In the genomic region with DNA sequence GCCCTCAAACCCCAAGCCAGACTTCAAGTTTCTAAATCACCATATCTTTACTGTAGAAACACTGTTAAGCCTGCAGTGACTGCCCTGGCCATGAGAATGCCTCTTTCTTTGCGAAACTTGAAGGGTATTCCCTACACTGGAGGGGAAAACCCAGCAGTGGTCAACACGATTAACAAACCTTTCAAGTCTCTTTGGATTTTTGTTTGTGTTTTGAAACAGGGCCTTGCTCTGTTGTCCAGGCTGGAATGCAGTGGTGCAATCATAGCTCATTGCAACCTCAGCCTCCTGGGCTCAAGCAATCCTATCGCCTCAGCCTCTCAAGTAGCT, we compare ENCODE assay signal across 11 cellular contexts. TPM values are rescaled to one million over a fixed set of nuclear protein-coding genes. Genes with fewer than 3 reads are reported as not detected.
A peak's percentile ranks its signal among the peaks of the same experiment; 100 is the strongest.
DNase-seq lines count a peak whose midpoint lies in the region; ATAC-seq and TF ChIP-seq lines count a peak whose summit lies in the region.
"Had no signal": no experiment of that assay in that cellular context is flagged by ENCODE, and none has a peak within 500 bp of the region (broad histone marks: within the 10 kb centered on the region; RNA-seq: fewer than 3 reads in every experiment).

No MANE protein-coding gene starts in this region.

- TF ChIP-seq EP300 in upper lobe of left lung (IDR thresholded peaks at IDR 0.05): no peak

- H3K4me3 Mint-ChIP-seq in activated T-helper 17 cell treated with anti-CD3 and anti-CD28 coated beads, Interleukin-2, amount 50 U/mL, for 72 hours: no peak overlapping the region

- no peaks in the 10 kb centered on the region for H3K9me3 Mint-ChIP-seq in activated T-helper 17 cell treated with anti-CD3 and anti-CD28 coated beads, Interleukin-2, amount 50 U/mL, for 72 hours

- no peaks in the 10 kb centered on the region for H3K36me3 Mint-ChIP-seq in activated T-helper 17 cell treated with anti-CD3 and anti-CD28 coated beads, Interleukin-2, amount 50 U/mL, for 72 hours (ENCODE audit: low read depth)

- TF ChIP-seq POLR2A in upper lobe of left lung (IDR thresholded peaks at IDR 0.05): no peak

- no peak overlapping the region for H3K4me3 ChIP-seq in right cardiac atrium (ENCODE audit: low read length)
- no peak overlapping the region for H3K4me3 ChIP-seq in upper lobe of left lung

- WGBS in right cardiac atrium: 80% methylated on average over 3 of the region's 3 CpGs
- WGBS in upper lobe of left lung, 2 donors: 56 to 68% methylated on average over 3 of the region's 3 CpGs

- H3K9me3 ChIP-seq in right cardiac atrium (ENCODE audit: control insufficient read depth, low read length) (no peaks in the 10 kb centered on the region), upper lobe of left lung (no peaks in the 10 kb centered on the region)
- H3K9me3 ChIP-seq: SK-N-SH had no signal

- peaks cover 5% of the 10 kb centered on the region for H3K4me1 Mint-ChIP-seq in activated T-helper 17 cell treated with anti-CD3 and anti-CD28 coated beads, Interleukin-2, amount 50 U/mL, for 72 hours

- H3K27ac Mint-ChIP-seq in activated T-helper 17 cell treated with anti-CD3 and anti-CD28 coated beads, Interleukin-2, amount 50 U/mL, for 72 hours: no peak overlapping the region

- no peak for DNase-seq in right cardiac atrium
- no peak for DNase-seq in cardiac septum (ENCODE audit: low spot score)
- DNase-seq in upper lobe of left lung: no peak
- no peak for DNase-seq in kidney glomerular epithelial cell (lab: John Stamatoyannopoulos, UW)
- DNase-seq in hippocampal formation (lab: John Stamatoyannopoulos, UW): no peak
- no peak for DNase-seq in OCI-M1 (lab: John Stamatoyannopoulos, UW)
- DNase-seq: ACHN, GDM1, SK-N-SH had no signal

- TF ChIP-seq CTCF in upper lobe of left lung (IDR thresholded peaks at IDR 0.05): no peak

- H3K27ac ChIP-seq in right cardiac atrium (ENCODE audit: low read length) (peak overlapping the region; percentile 60), upper lobe of left lung (peak overlapping the region in 3 of 4 donors; percentile 20 to 44 (median 20))

- no peaks in the 10 kb centered on the region for H3K36me3 ChIP-seq in upper lobe of left lung

- H3K27me3 ChIP-seq in right cardiac atrium (ENCODE audit: control insufficient read depth, insufficient read depth) (no peaks in the 10 kb centered on the region), upper lobe of left lung (no peaks in the 10 kb centered on the region)

- ATAC-seq in right cardiac atrium (no peak), HG02798 (IDR thresholded peaks at IDR 0.05; ENCODE audit: poor library complexity, unreplicated experiment) (peak; percentile 92), upper lobe of left lung (ENCODE audit: low FRiP score in 2 of 2) (no peak)
- peak; percentile 31 for ATAC-seq in activated T-helper 17 cell treated with anti-CD3 and anti-CD28 coated beads, Interleukin-2, amount 50 U/mL, for 72 hours (replicated peaks)

- H3K4me1 ChIP-seq in right cardiac atrium (ENCODE audit: control insufficient read depth, insufficient read depth, low read length): peaks cover 2% of the 10 kb centered on the region
- H3K4me1 ChIP-seq in upper lobe of left lung: peaks cover 4 to 16% (median 13%) of the 10 kb centered on the region in 4 donors

- intact Hi-C loops in right cardiac atrium (cut with DNase I): no loop called here
- intact Hi-C loops in cardiac septum (cut with DNase I): no loop called here

- H3K27me3 Mint-ChIP-seq in activated T-helper 17 cell treated with anti-CD3 and anti-CD28 coated beads, Interleukin-2, amount 50 U/mL, for 72 hours: peaks cover 4% of the 10 kb centered on the region

RNA-seq across cellular contexts. Expression of a gene that starts 17.4 kb away (rescaled TPM):
- total RNA-seq in right cardiac atrium (100 to 1,000 TPM in 1 of 4 donors, 10 to 100 TPM in 3; 75.3 to 101 (median 96.8) TPM), cardiac septum (82.8 TPM), upper lobe of left lung (10 to 100 TPM; 11.5 to 59.8 (median 51.4) TPM)
- polyA plus RNA-seq in right cardiac atrium: 147 TPM
- 100 to 1,000 TPM in 1 of 2 donors, 10 to 100 TPM in 1; 71.3 to 101 TPM for total RNA-seq in activated T-helper 17 cell treated with anti-CD3 and anti-CD28 coated beads, Interleukin-2, amount 50 U/mL, for 72 hours

Comparison
In these comparisons a context has a peak if more than half of its experiments do, and no peak if none do; other contexts are left out.
1. ATAC-seq: peak in HG02798 (single experiment) and activated T-helper 17 cell treated with anti-CD3 and anti-CD28 coated beads, Interleukin-2, amount 50 U/mL, for 72 hours (single experiment); none in right cardiac atrium (0 of 2) and upper lobe of left lung (0 of 2).